ENCODE assay signal across 11 cellular contexts in genomic region chr20:63916540-63916939, GRCh38. TPM values are rescaled to one million over a fixed set of nuclear protein-coding genes. Genes with fewer than 3 reads are reported as not detected.
DNase-seq lines count a peak whose midpoint lies in the region; ATAC-seq and TF ChIP-seq lines count a peak whose summit lies in the region.
"Not testable (repeated sequence)": the region's sequence is repeated elsewhere in the genome, so short reads cannot be mapped to it uniquely, and the experiment has no call there.
"Had no signal": no experiment of that assay in that cellular context is flagged by ENCODE, and none has a peak within 500 bp of the region (broad histone marks: within the 10 kb centered on the region; RNA-seq: fewer than 3 reads in every experiment).

No MANE protein-coding gene starts in this region.

- POLR2A ChIA-PET in Caco-2 (lab: Charles Lee); T-cell (lab: Charles Lee); MCF 10A (lab: Yijun Ruan, JAX): not testable (repeated sequence)

- not testable (repeated sequence) for BruUV-seq in Caco-2 (replicated peaks; lab: Mats Ljungman, UMichigan); MCF 10A (replicated peaks; lab: Mats Ljungman, UMichigan)

- H3K36me3 ChIP-seq in Caco-2 (ENCODE audit: control insufficient read depth, insufficient read depth, low read length), result not testable (repeated sequence)

- not testable (repeated sequence) for ATAC-seq in T-cell (replicated peaks in 1 of 4); stimulated activated memory B cell treated with anti-CD40 and anti-IgM and Interleukin-4, amounts not matched to agents 10 μg/mL and 1 μg/mL and 100 μg/mL, for 72 hours

- not testable (repeated sequence) for H3K4me1 ChIP-seq in Caco-2

- CTCF ChIA-PET in Caco-2 (lab: Charles Lee); T-cell (lab: Charles Lee); MCF 10A (lab: Yijun Ruan, JAX): not testable (repeated sequence)

- H3K27me3 ChIP-seq in Caco-2 (replicated peaks; ENCODE audit: control insufficient read depth, insufficient read depth, low read length), result not testable (repeated sequence)

- H3K27me3 Mint-ChIP-seq in Caco-2 (ENCODE audit: insufficient read depth, unreplicated experiment); T-cell; activated naive CD8-positive, alpha-beta T cell; MCF 10A (ENCODE audit: insufficient read depth, unreplicated experiment); stimulated activated memory B cell treated with anti-CD40 and anti-IgM and Interleukin-4, amounts not matched to agents 10 μg/mL and 1 μg/mL and 100 μg/mL, for 72 hours: not testable (repeated sequence)

- peaks cover 14% of the 10 kb centered on the region for H3K4me1 Mint-ChIP-seq in Caco-2 (ENCODE audit: low read depth, unreplicated experiment)
- peaks cover 9 to 32% (median 30%) of the 10 kb centered on the region in 3 donors for H3K4me1 Mint-ChIP-seq in T-cell
- H3K4me1 Mint-ChIP-seq in activated naive CD8-positive, alpha-beta T cell (ENCODE audit: low read depth), result peaks cover 24% of the 10 kb centered on the region
- H3K4me1 Mint-ChIP-seq in MCF 10A (ENCODE audit: insufficient read depth, unreplicated experiment), result not testable (repeated sequence)
- H3K4me1 Mint-ChIP-seq in stimulated activated memory B cell treated with anti-CD40 and anti-IgM and Interleukin-4, amounts not matched to agents 10 μg/mL and 1 μg/mL and 100 μg/mL, for 72 hours, result peaks cover 43% of the 10 kb centered on the region

- in situ Hi-C loops in KBM-7 (cut with MboI; ENCODE audit: low pct_unique_long_range_greater_than_20kb, low sequenced_read_pairs), result not testable (repeated sequence)

- intact Hi-C loops in Caco-2 (cut with micrococcal nuclease; ENCODE audit: unreplicated experiment); MCF 10A (cut with micrococcal nuclease): not testable (repeated sequence)

- DNase-seq in Caco-2 (peak; percentile 71), KBM-7 (peak; percentile 45), fibroblast of villous mesenchyme (ENCODE audit: low read depth) (peak; percentile 48)
- not testable (repeated sequence) for DNase-seq in T-cell; MCF 10A (ENCODE audit: unreplicated experiment)

- H3K4me3 ChIP-seq in Caco-2 (ENCODE audit: low read depth, low read length); fibroblast of villous mesenchyme (ENCODE audit: low read depth, low read length): not testable (repeated sequence)

- peaks cover 20% of the 10 kb centered on the region for H3K9me3 ChIP-seq in Caco-2

- not testable (repeated sequence) for TF ChIP-seq CTCF in Caco-2 (IDR thresholded peaks at IDR 0.05; ENCODE audit: insufficient read depth in 1 of 2, low read depth in 1 of 2, low read length in 1 of 2, severe bottlenecking in 1 of 2, unreplicated experiment in 1 of 2); MCF 10A (IDR thresholded peaks at IDR 0.05; ENCODE audit: unreplicated experiment); fibroblast of villous mesenchyme (IDR thresholded peaks at IDR 0.05; ENCODE audit: insufficient read depth, low read depth, low read length)

- H3K36me3 Mint-ChIP-seq in Caco-2 (ENCODE audit: insufficient read depth, unreplicated experiment) (peaks cover 83% of the 10 kb centered on the region), T-cell (peaks cover 20% of the 10 kb centered on the region), MCF 10A (ENCODE audit: insufficient read depth, unreplicated experiment) (peaks cover 43% of the 10 kb centered on the region)
- not testable (repeated sequence) for H3K36me3 Mint-ChIP-seq in activated naive CD8-positive, alpha-beta T cell
- peaks cover 28% of the 10 kb centered on the region for H3K36me3 Mint-ChIP-seq in stimulated activated memory B cell treated with anti-CD40 and anti-IgM and Interleukin-4, amounts not matched to agents 10 μg/mL and 1 μg/mL and 100 μg/mL, for 72 hours

- not testable (repeated sequence) for H3K9me3 Mint-ChIP-seq in Caco-2 (ENCODE audit: unreplicated experiment); T-cell; activated naive CD8-positive, alpha-beta T cell (ENCODE audit: low read depth); MCF 10A (ENCODE audit: unreplicated experiment); stimulated activated memory B cell treated with anti-CD40 and anti-IgM and Interleukin-4, amounts not matched to agents 10 μg/mL and 1 μg/mL and 100 μg/mL, for 72 hours

- H3K27ac Mint-ChIP-seq in Caco-2 (ENCODE audit: unreplicated experiment), result not testable (repeated sequence)
- H3K27ac Mint-ChIP-seq in T-cell (peak overlapping the region; percentile 8 to 61), MCF 10A (ENCODE audit: low read depth, unreplicated experiment) (peak overlapping the region; percentile 25)
- H3K27ac Mint-ChIP-seq in activated naive CD8-positive, alpha-beta T cell, result peak overlapping the region; percentile 64
- H3K27ac Mint-ChIP-seq in stimulated activated memory B cell treated with anti-CD40 and anti-IgM and Interleukin-4, amounts not matched to agents 10 μg/mL and 1 μg/mL and 100 μg/mL, for 72 hours, result peak overlapping the region; percentile 55

- not testable (repeated sequence) for H3K4me3 Mint-ChIP-seq in Caco-2 (ENCODE audit: unreplicated experiment); T-cell; activated naive CD8-positive, alpha-beta T cell; MCF 10A (ENCODE audit: unreplicated experiment); stimulated activated memory B cell treated with anti-CD40 and anti-IgM and Interleukin-4, amounts not matched to agents 10 μg/mL and 1 μg/mL and 100 μg/mL, for 72 hours

RNA-seq across cellular contexts. Expression of gene DNAJC5, which starts 21.6 kb away (rescaled TPM):
- total RNA-seq in Caco-2 (2022), result 117 and 124 TPM in 2 replicates
- total RNA-seq in T-cell, result 10 to 100 TPM; 35.4 to 63.7 (median 54.9) TPM
- 38.1 and 45.0 TPM in 2 replicates for total RNA-seq in MCF 10A (2022)
- total RNA-seq in fibroblast of villous mesenchyme, result 51.2 and 61.7 TPM in 2 replicates

RNA-seq across cellular contexts. Expression of gene UCKL1, which starts 39.7 kb away (rescaled TPM):
- total RNA-seq in Caco-2 (2022), result 101 and 113 TPM in 2 replicates
- total RNA-seq in T-cell, result 10 to 100 TPM; 40.6 to 72.3 (median 67.0) TPM
- total RNA-seq in MCF 10A (2022), result 38.6 and 43.7 TPM in 2 replicates
- 20.9 and 25.0 TPM in 2 replicates for total RNA-seq in fibroblast of villous mesenchyme

RNA-seq across cellular contexts. Expression of gene TPD52L2, which starts 51.5 kb away (rescaled TPM):
- total RNA-seq in Caco-2 (2022) (286 and 293 TPM in 2 replicates), T-cell (10 to 100 TPM; 27.8 to 44.1 (median 39.3) TPM), MCF 10A (2022) (174 and 175 TPM in 2 replicates), fibroblast of villous mesenchyme (103 and 115 TPM in 2 replicates)

RNA-seq across cellular contexts. Expression of gene ZNF512B, which starts 53.2 kb away (rescaled TPM):
- total RNA-seq in Caco-2 (2022) (40.0 and 47.9 TPM in 2 replicates), T-cell (10 to 100 TPM; 22.7 to 26.3 (median 25.1) TPM), MCF 10A (2022) (23.5 and 26.6 TPM in 2 replicates), fibroblast of villous mesenchyme (13.8 and 15.8 TPM in 2 replicates)

RNA-seq across cellular contexts. Expression of gene ABHD16B, which starts 55.2 kb away (rescaled TPM):
- 0.27 TPM in 1 of 2 replicates, not detected in the other for total RNA-seq in Caco-2 (2022)
- not detected for total RNA-seq in T-cell
- not detected in 2 replicates for total RNA-seq in MCF 10A (2022)
- total RNA-seq in fibroblast of villous mesenchyme, result not detected in 2 replicates
- total RNA-seq: A673; CD8-positive, alpha-beta memory T cell; HT-29; Peyer's patch had no signal
